ENCODE assay signal across 1 cellular context in genomic region chr15:89809093-89809786, GRCh38.
TF ChIP-seq lines count a peak whose summit lies in the region.

No MANE protein-coding gene starts in this region.

TF ChIP-seq in HepG2, 621 proteins besides CTCF, POLR2A, EP300 and RAD21 (continued from another document and continues in another):
- TF ChIP-seq CSRNP1 (CRISPR knock-in tag; IDR thresholded peaks at IDR 0.05) (peak; percentile 71; the same call in 1 of the 2 replicates), ZNF83 (CRISPR knock-in tag; IDR thresholded peaks at IDR 0.05; ENCODE audit: borderline replicate concordance) (0 out of 2 replicates have a peak, but pooled peaks have one; percentile 25), SNAI1 (CRISPR knock-in tag; IDR thresholded peaks at IDR 0.05; ENCODE audit: borderline replicate concordance) (0 out of 2 replicates have a peak, but pooled peaks have one; percentile 78), GABPB1 (CRISPR knock-in tag; IDR thresholded peaks at IDR 0.05) (peak; percentile 38), HNRNPH1 (optimal IDR thresholded peaks at IDR 0.05; ENCODE audit: low read depth, low read length) (no peak), ZNF468 (CRISPR knock-in tag; IDR thresholded peaks at IDR 0.05) (no peak), ARID2 (CRISPR knock-in tag; IDR thresholded peaks at IDR 0.05; ENCODE audit: borderline replicate concordance) (peak; percentile 46; the same call in 1 of the 2 replicates), ZZZ3 (CRISPR knock-in tag; IDR thresholded peaks at IDR 0.05; ENCODE audit: borderline replicate concordance) (peak; percentile 42; the same call in 1 of the 2 replicates), ZBTB20 (CRISPR knock-in tag; IDR thresholded peaks at IDR 0.05; ENCODE audit: borderline replicate concordance, low read depth) (peak; percentile 80; the same call in 1 of the 2 replicates), MBNL3 (CRISPR knock-in tag; conservative IDR thresholded peaks at IDR 0.05) (no peak), ZNF207 (IDR thresholded peaks at IDR 0.05; ENCODE audit: borderline replicate concordance) (no peak), ZBTB34 (CRISPR knock-in tag; IDR thresholded peaks at IDR 0.05) (0 out of 2 replicates have a peak, but pooled peaks have one; percentile 54), NBN (conservative IDR thresholded peaks at IDR 0.05) (no peak), THRA (CRISPR knock-in tag; IDR thresholded peaks at IDR 0.05; ENCODE audit: borderline replicate concordance) (peak; percentile 68; the same call in 1 of the 2 replicates), ZNF142 (CRISPR knock-in tag; IDR thresholded peaks at IDR 0.05) (no peak), SALL2 (CRISPR knock-in tag; IDR thresholded peaks at IDR 0.05) (no peak), CHD4 (IDR thresholded peaks at IDR 0.05; ENCODE audit: borderline replicate concordance, low read length) (no peak), STAT6 (CRISPR knock-in tag; IDR thresholded peaks at IDR 0.05; ENCODE audit: borderline replicate concordance) (no peak; the same call in 1 of the 2 replicates), TMF1 (CRISPR knock-in tag; IDR thresholded peaks at IDR 0.05; ENCODE audit: low read depth) (0 out of 2 replicates have a peak, but pooled peaks have one; percentile 66), ZNF160 (CRISPR knock-in tag; IDR thresholded peaks at IDR 0.05) (no peak), ZNF598 (CRISPR knock-in tag; IDR thresholded peaks at IDR 0.05; ENCODE audit: borderline replicate concordance) (no peak), ZNF136 (CRISPR knock-in tag; IDR thresholded peaks at IDR 0.05; ENCODE audit: low read depth) (peak; percentile 83; the same call in 1 of the 2 replicates), HMGA1 (CRISPR knock-in tag; conservative IDR thresholded peaks at IDR 0.05) (no peak), MXI1 (IDR thresholded peaks at IDR 0.05; ENCODE audit: borderline replicate concordance, low read depth, low read length) (no peak), CREBL2 (CRISPR knock-in tag; IDR thresholded peaks at IDR 0.05; ENCODE audit: borderline replicate concordance) (no peak), LCORL (IDR thresholded peaks at IDR 0.05) (no peak), LCORL (CRISPR knock-in tag; IDR thresholded peaks at IDR 0.05) (peak; percentile 93), ZNF747 (CRISPR knock-in tag; IDR thresholded peaks at IDR 0.05; ENCODE audit: borderline replicate concordance) (peak; percentile 90), POGK (CRISPR knock-in tag; conservative IDR thresholded peaks at IDR 0.05) (peak; percentile 59; the same call in 1 of the 2 replicates), NFKB2 (CRISPR knock-in tag; IDR thresholded peaks at IDR 0.05; ENCODE audit: borderline replicate concordance) (no peak; the same call in 1 of the 2 replicates), MED8 (CRISPR knock-in tag; IDR thresholded peaks at IDR 0.05; ENCODE audit: insufficient replicate concordance) (peak; percentile 70), GMEB1 (CRISPR knock-in tag; IDR thresholded peaks at IDR 0.05; ENCODE audit: borderline replicate concordance) (no peak), TFE3 (CRISPR knock-in tag; IDR thresholded peaks at IDR 0.05) (no peak), THAP11 (CRISPR knock-in tag; IDR thresholded peaks at IDR 0.05) (no peak), HOXD1 (CRISPR knock-in tag; IDR thresholded peaks at IDR 0.05) (0 out of 2 replicates have a peak, but pooled peaks have one; percentile 24), ZKSCAN5 (CRISPR knock-in tag; IDR thresholded peaks at IDR 0.05) (no peak), ZBTB3 (CRISPR knock-in tag; IDR thresholded peaks at IDR 0.05; ENCODE audit: borderline replicate concordance, low read depth) (no peak), ZNF800 (CRISPR knock-in tag; IDR thresholded peaks at IDR 0.05) (peak; percentile 51; the same call in 1 of the 2 replicates), ZBTB7B (CRISPR knock-in tag; IDR thresholded peaks at IDR 0.05) (peak; percentile 98)
